17 cellular contexts compared by ENCODE assay signal in the genomic region with DNA sequence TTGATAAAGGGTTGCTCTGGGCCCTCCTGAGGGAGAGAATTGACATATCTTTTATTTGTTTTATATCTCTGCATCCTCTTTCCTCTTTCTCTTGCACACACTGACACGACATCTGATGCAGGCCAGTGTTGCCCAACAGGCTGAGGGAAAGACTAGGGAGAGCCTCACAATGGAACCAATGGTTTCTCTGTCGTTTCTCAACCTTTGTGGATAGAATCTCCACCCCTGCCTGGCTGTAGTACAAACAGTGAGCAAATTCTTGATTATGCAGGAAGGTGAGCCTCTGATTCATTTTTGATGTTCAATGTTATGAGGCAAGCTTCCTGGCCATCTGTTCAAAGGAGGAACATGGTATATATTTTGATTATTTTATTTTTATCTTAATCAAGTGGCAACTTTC. TPM values are rescaled to one million over a fixed set of nuclear protein-coding genes. Genes with fewer than 3 reads are reported as not detected.
A peak's percentile ranks its signal among the peaks of the same experiment; 100 is the strongest.
DNase-seq lines count a peak whose midpoint lies in the region; ATAC-seq and TF ChIP-seq lines count a peak whose summit lies in the region.
"Had no signal": no experiment of that assay in that cellular context is flagged by ENCODE, and none has a peak within 500 bp of the region (broad histone marks: within the 10 kb centered on the region; RNA-seq: fewer than 3 reads in every experiment).

No MANE protein-coding gene starts in this region.

- no peak overlapping the region for H3K4me3 ChIP-seq in cardiac fibroblast (replicated peaks in 1 of 2; ENCODE audit: low read depth in 2 of 2, low read length in 2 of 2)
- no peak overlapping the region for H3K4me3 ChIP-seq in lung
- H3K4me3 ChIP-seq: neural progenitor cell, SJSA1, spleen had no signal

- H3K27me3 ChIP-seq in lung (ENCODE audit: control insufficient read depth, insufficient read depth) = no peaks in the 10 kb centered on the region
- H3K27me3 ChIP-seq: neural progenitor cell, SJSA1, spleen had no signal

- no peaks in the 10 kb centered on the region for H3K36me3 ChIP-seq in lung (ENCODE audit: control insufficient read depth in 2 of 2, insufficient read depth in 2 of 2, low read length in 2 of 2)
- H3K36me3 ChIP-seq: neural progenitor cell, SJSA1, spleen had no signal

- no peak overlapping the region for H3K27ac ChIP-seq in lung (ENCODE audit: low read depth in 1 of 2, low read length in 1 of 2)
- H3K27ac ChIP-seq: neural progenitor cell, SJSA1, spleen had no signal

- 29 to 32% methylated on average over 2 of the region's 2 CpGs for WGBS in lung, 2 donors

- ATAC-seq in lung (ENCODE audit: insufficient read depth, low FRiP score) = peak; percentile 11
- no peak for ATAC-seq in GM21529 (IDR thresholded peaks at IDR 0.05; ENCODE audit: unreplicated experiment)
- ATAC-seq in HG03108 (IDR thresholded peaks at IDR 0.05; ENCODE audit: unreplicated experiment) = no peak
- ATAC-seq: left colon had no signal

- DNase-seq in HT1080 (ENCODE audit: low read depth) = peak; percentile 39
- DNase-seq in NCI-H69 (lab: John Stamatoyannopoulos, UW) = peak; percentile 32
- DNase-seq in cardiac fibroblast (ENCODE audit: low read depth in 2 of 2) = peak; percentile 50 to 89
- no peak for DNase-seq in lung (ENCODE audit: low spot score)
- DNase-seq in activated CD8-positive, alpha-beta memory T cell treated with anti-CD3 and anti-CD28 coated beads, Interleukin-2, amount 50 U/mL, for 48 hours = no peak
- no peak for DNase-seq in anterior cingulate cortex (lab: John Stamatoyannopoulos, UW)
- DNase-seq: activated B cell treated with CpG ODN at 0.5 μM for 24 hours, endodermal cell, left colon, spleen had no signal

- TF ChIP-seq CTCF in cardiac fibroblast (IDR thresholded peaks at IDR 0.05; ENCODE audit: low read depth, low read length) = no peak
- no peak for TF ChIP-seq CTCF in lung (IDR thresholded peaks at IDR 0.05; ENCODE audit: control extremely low read depth, extremely low read depth)

- no peaks in the 10 kb centered on the region for H3K4me1 ChIP-seq in lung (ENCODE audit: control insufficient read depth in 2 of 2, insufficient read depth in 2 of 2, low read length in 2 of 2)
- H3K4me1 ChIP-seq: neural progenitor cell, SJSA1, spleen had no signal

- no peaks in the 10 kb centered on the region for H3K9me3 ChIP-seq in lung (ENCODE audit: control insufficient read depth in 2 of 2, insufficient read depth in 1 of 2, low read length in 1 of 2)
- H3K9me3 ChIP-seq: SJSA1 had no signal

RNA-seq across cellular contexts. Expression of a gene that starts 49.8 kb away (rescaled TPM):
- not detected in 2 replicates for total RNA-seq in HT1080 (2014; rRNA removed; shearing (Covaris generic))
- polyA plus RNA-seq in HT1080 (2015; cell fraction: cytosol; rRNA removed) = not detected in 2 replicates
- not detected in 2 replicates for polyA plus RNA-seq in HT1080 (2015; cell fraction: nucleus; rRNA removed)
- total RNA-seq in lung = not detected
- polyA plus RNA-seq in lung = not detected
- total RNA-seq: activated B cell treated with CpG ODN at 0.5 μM for 24 hours, endodermal cell, left colon, mononuclear cell, pulmonary artery endothelial cell, SJSA1, spleen, ureter had no signal
- polyA plus RNA-seq: spleen had no signal

Comparison
In these comparisons a context has a peak if more than half of its experiments do, and no peak if none do; other contexts are left out.
1. DNase-seq: peak in HT1080 (single experiment), NCI-H69 (single experiment) and cardiac fibroblast (2 of 2); none in lung (single experiment), activated CD8-positive, alpha-beta memory T cell treated with anti-CD3 and anti-CD28 coated beads, Interleukin-2, amount 50 U/mL, for 48 hours (single experiment) and anterior cingulate cortex (0 of 58).